ENCODE assay signal across 25 cellular contexts in genomic region chr12:43111608-43112007, GRCh38.
DNase-seq lines count a peak whose midpoint lies in the region; TF ChIP-seq lines count a peak whose summit lies in the region.
"Had no signal": no experiment of that assay in that cellular context is flagged by ENCODE, and none has a peak within 500 bp of the region (broad histone marks: within the 10 kb centered on the region; RNA-seq: fewer than 3 reads in every experiment).

No MANE protein-coding gene starts in this region.

- H3K9ac ChIP-seq in neural progenitor cell = no peak overlapping the region

- peaks cover 2% of the 10 kb centered on the region for H3K27me3 Mint-ChIP-seq in neural progenitor cell (ENCODE audit: insufficient read depth, low read depth)
- no peaks in the 10 kb centered on the region for H3K27me3 Mint-ChIP-seq in activated naive CD4-positive, alpha-beta T cell treated with anti-CD3 and anti-CD28 coated beads, Interleukin-2, amount 10 ng/mL, durations not matched to agents 7 days and 5 days

- no peaks in the 10 kb centered on the region for H3K9me3 Mint-ChIP-seq in neural progenitor cell
- H3K9me3 Mint-ChIP-seq in activated naive CD4-positive, alpha-beta T cell treated with anti-CD3 and anti-CD28 coated beads, Interleukin-2, amount 10 ng/mL, durations not matched to agents 7 days and 5 days = peaks cover 3% of the 10 kb centered on the region

- no peaks in the 10 kb centered on the region for H4K20me1 ChIP-seq in DOHH2 (ENCODE audit: control insufficient read depth, insufficient read depth, low read depth, low read length)
- no peaks in the 10 kb centered on the region for H4K20me1 ChIP-seq in neural progenitor cell (ENCODE audit: low read depth)

- H3K9me2 ChIP-seq in DOHH2 (replicated peaks; ENCODE audit: control insufficient read depth, low read length) = no peaks in the 10 kb centered on the region

- H2AFZ ChIP-seq in neural progenitor cell (replicated peaks) = peak overlapping the region; percentile 3

- no peaks in the 10 kb centered on the region for H3K36me3 ChIP-seq in DOHH2 (ENCODE audit: control insufficient read depth, low read length)
- H3K36me3 ChIP-seq in neural progenitor cell = no peaks in the 10 kb centered on the region
- H3K36me3 ChIP-seq: HAP-1, lower lobe of right lung, ovary, right lobe of liver had no signal

- CTCF ChIA-PET in activated naive CD4-positive, alpha-beta T cell treated with anti-CD3 and anti-CD28 coated beads, Interleukin-2, amount 10 ng/mL, durations not matched to agents 7 days and 5 days (lab: Charles Lee) = no interaction called here

- H3K36me3 Mint-ChIP-seq in neural progenitor cell = no peaks in the 10 kb centered on the region
- H3K36me3 Mint-ChIP-seq in activated naive CD4-positive, alpha-beta T cell treated with anti-CD3 and anti-CD28 coated beads, Interleukin-2, amount 10 ng/mL, durations not matched to agents 7 days and 5 days = no peaks in the 10 kb centered on the region
- H3K36me3 Mint-ChIP-seq: CD14-positive monocyte; stimulated activated effector memory CD8-positive, alpha-beta T cell treated with anti-CD3 and anti-CD28 coated beads, Interleukin-12 subunit alpha, Interleukin-12 subunit beta, amount 100 ng/mL, for 72 hours had no signal

- H3K9me3 ChIP-seq in DOHH2 (ENCODE audit: control insufficient read depth, insufficient read depth, low read length) (no peaks in the 10 kb centered on the region), neural progenitor cell (ENCODE audit: low read depth) (no peaks in the 10 kb centered on the region)
- H3K9me3 ChIP-seq: HAP-1, lower lobe of right lung, ovary, right lobe of liver had no signal

- peak overlapping the region; percentile 45 for H3K4me2 ChIP-seq in DOHH2 (ENCODE audit: low read length)
- H3K4me2 ChIP-seq in neural progenitor cell = no peak overlapping the region

- peaks cover 11% of the 10 kb centered on the region for H3K4me1 Mint-ChIP-seq in neural progenitor cell
- H3K4me1 Mint-ChIP-seq in activated naive CD4-positive, alpha-beta T cell treated with anti-CD3 and anti-CD28 coated beads, Interleukin-2, amount 10 ng/mL, durations not matched to agents 7 days and 5 days = no peaks in the 10 kb centered on the region
- H3K4me1 Mint-ChIP-seq: stimulated activated effector memory CD8-positive, alpha-beta T cell treated with anti-CD3 and anti-CD28 coated beads, Interleukin-12 subunit alpha, Interleukin-12 subunit beta, amount 100 ng/mL, for 72 hours had no signal

- peak; percentile 58 for DNase-seq in OCI-M2 (lab: John Stamatoyannopoulos, UW; ENCODE audit: unreplicated experiment)
- DNase-seq in epithelial cell of proximal tubule (ENCODE audit: low read depth) = no peak
- DNase-seq in neural progenitor cell (ENCODE audit: low spot score) = no peak
- no peak for DNase-seq in LoVo (ENCODE audit: low spot score)
- DNase-seq in T1000 (lab: John Stamatoyannopoulos, UW) = no peak
- DNase-seq in NCI-H1092 (lab: John Stamatoyannopoulos, UW) = no peak
- DNase-seq in activated naive CD4-positive, alpha-beta T cell treated with anti-CD3 and anti-CD28 coated beads, Interleukin-2, amount 10 ng/mL, durations not matched to agents 7 days and 5 days = no peak
- DNase-seq: activated CD4-positive, alpha-beta T cell treated with anti-CD3 and anti-CD28 coated beads, Interleukin-2, amount 50 U/mL, for 4 hours; activated effector memory CD4-positive, alpha-beta T cell treated with anti-CD3 and anti-CD28 coated beads, Interleukin-2, amount 50 U/mL, for 16 hours; amniotic stem cell; caudate nucleus; foreskin fibroblast; hypothalamus; lower lobe of right lung; NCI-H1417; NCI-H526 treated with DMSO at 0.1 percent for 48 hours; ovary; right lobe of liver; SHP77 treated with DMSO at 0.1 percent for 48 hours; T-helper 1 cell had no signal

- H3F3A ChIP-seq in DOHH2 (ENCODE audit: control insufficient read depth, insufficient read depth) (no peaks in the 10 kb centered on the region), neural progenitor cell (ENCODE audit: low read depth) (no peaks in the 10 kb centered on the region)

- H3K4me3 Mint-ChIP-seq in neural progenitor cell = no peak overlapping the region
- H3K4me3 Mint-ChIP-seq in activated naive CD4-positive, alpha-beta T cell treated with anti-CD3 and anti-CD28 coated beads, Interleukin-2, amount 10 ng/mL, durations not matched to agents 7 days and 5 days = no peak overlapping the region
- H3K4me3 Mint-ChIP-seq: CD14-positive monocyte; stimulated activated effector memory CD8-positive, alpha-beta T cell treated with anti-CD3 and anti-CD28 coated beads, Interleukin-12 subunit alpha, Interleukin-12 subunit beta, amount 100 ng/mL, for 72 hours had no signal

- TF ChIP-seq CTCF in DOHH2 (IDR thresholded peaks at IDR 0.05; ENCODE audit: low read depth, low read length, poor library complexity, severe bottlenecking) (no peak), epithelial cell of proximal tubule (conservative IDR thresholded peaks at IDR 0.05; ENCODE audit: low read depth, low read length) (no peak), neural progenitor cell (IDR thresholded peaks at IDR 0.05) (no peak)

- peak overlapping the region; percentile 11; the same call in 1 of the 2 replicates for H3K27ac ChIP-seq in DOHH2 (ENCODE audit: low read depth, low read length)
- H3K27ac ChIP-seq in neural progenitor cell = no peak overlapping the region
- H3K27ac ChIP-seq: lower lobe of right lung, ovary, right lobe of liver, VCaP had no signal

- H3K27ac Mint-ChIP-seq in neural progenitor cell = no peak overlapping the region
- no peak overlapping the region for H3K27ac Mint-ChIP-seq in activated naive CD4-positive, alpha-beta T cell treated with anti-CD3 and anti-CD28 coated beads, Interleukin-2, amount 10 ng/mL, durations not matched to agents 7 days and 5 days
- H3K27ac Mint-ChIP-seq: CD14-positive monocyte; stimulated activated effector memory CD8-positive, alpha-beta T cell treated with anti-CD3 and anti-CD28 coated beads, Interleukin-12 subunit alpha, Interleukin-12 subunit beta, amount 100 ng/mL, for 72 hours had no signal

- H3K79me2 ChIP-seq in DOHH2 (ENCODE audit: control insufficient read depth, low read length) (no peaks in the 10 kb centered on the region), neural progenitor cell (ENCODE audit: low read depth) (no peaks in the 10 kb centered on the region)

- H3K4me1 ChIP-seq in DOHH2 (ENCODE audit: control insufficient read depth, low read length) (peaks cover 36% of the 10 kb centered on the region), neural progenitor cell (peaks cover 2% of the 10 kb centered on the region)
- H3K4me1 ChIP-seq: lower lobe of right lung, right lobe of liver had no signal

- H3K4me3 ChIP-seq in DOHH2 (ENCODE audit: low read length) (peak overlapping the region; percentile 12; the same call in 1 of the 2 replicates), epithelial cell of proximal tubule (ENCODE audit: low read depth, low read length) (peak overlapping the region; percentile 6), neural progenitor cell (no peak overlapping the region)
- H3K4me3 ChIP-seq: HAP-1, lower lobe of right lung, ovary, right lobe of liver had no signal

- H3K27me3 ChIP-seq in DOHH2 (ENCODE audit: control insufficient read depth, low read length) (no peaks in the 10 kb centered on the region), neural progenitor cell (no peaks in the 10 kb centered on the region)
- H3K27me3 ChIP-seq: ovary, right lobe of liver had no signal
